Comparison of ENCODE assay signal across 8 cellular contexts in the genomic region with DNA sequence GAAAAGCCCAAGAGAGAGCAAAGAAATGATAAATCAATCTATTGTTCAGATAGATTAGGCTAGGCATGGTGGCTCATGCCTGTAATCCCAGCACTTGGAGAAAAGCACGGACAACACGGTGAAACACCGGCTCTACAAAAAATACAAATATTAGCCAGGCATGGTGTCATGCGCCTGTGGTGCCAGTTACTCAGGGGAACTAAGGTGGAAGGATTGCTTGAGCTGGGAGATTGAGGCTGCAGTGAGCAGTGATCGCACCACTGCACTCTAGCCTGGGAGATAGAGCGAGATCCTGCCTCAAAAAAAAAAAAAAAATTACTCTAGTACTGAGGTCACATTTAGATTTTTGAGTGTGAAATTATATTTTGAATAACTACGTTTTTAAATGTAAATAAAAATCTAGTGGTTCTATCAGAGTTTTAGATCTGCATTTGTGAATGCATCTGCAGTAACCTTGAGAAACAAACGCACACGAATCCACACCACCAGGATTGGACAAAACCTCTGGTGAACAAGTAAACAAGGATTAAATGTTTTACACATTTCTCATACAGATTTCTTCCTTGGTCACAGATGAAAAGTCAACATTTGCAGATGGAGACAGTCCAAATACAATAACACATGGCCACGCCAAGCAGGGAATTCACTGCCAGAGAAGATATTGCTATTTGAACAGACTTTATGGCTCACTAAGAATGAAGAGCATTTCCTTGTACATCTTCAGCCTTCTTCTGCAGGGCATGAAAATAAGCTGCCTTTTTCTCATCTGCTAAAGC.
A peak's percentile ranks its signal among the peaks of the same experiment; 100 is the strongest.
DNase-seq lines count a peak whose midpoint lies in the region; FAIRE-seq and TF ChIP-seq lines count a peak whose summit lies in the region.
"Had no signal": no experiment of that assay in that cellular context is flagged by ENCODE, and none has a peak within 500 bp of the region (broad histone marks: within the 10 kb centered on the region; RNA-seq: fewer than 3 reads in every experiment).

No MANE protein-coding gene starts in this region.

- peak; percentile 94 for DNase-seq in EH (ENCODE audit: low read depth)
- DNase-seq in NCI-H1694 (lab: John Stamatoyannopoulos, UW), result peak; percentile 5
- DNase-seq in progenitor cell of endocrine pancreas (ENCODE audit: low spot score, unreplicated experiment), result no peak
- no peak for DNase-seq in NCI-H524 treated with DMSO at 0.1 percent for 48 hours (lab: John Stamatoyannopoulos, UW)
- DNase-seq in effector CD8-positive, alpha-beta T cell (lab: John Stamatoyannopoulos, UW), result no peak
- no peak for DNase-seq in activated T-cell treated with anti-CD3 and anti-CD28 coated beads, Interleukin-2, amount 50 U/mL, for 24 hours
- DNase-seq: activated naive CD4-positive, alpha-beta T cell treated with Interleukin-2 at 50 U/mL for 16 hours had no signal

- peak; percentile 48 for FAIRE-seq in endometrium (lab: Jason Lieb, UNC)

- H3K9me3 Mint-ChIP-seq in progenitor cell of endocrine pancreas (ENCODE audit: low read depth), result peaks cover 14% of the 10 kb centered on the region
- H3K9me3 Mint-ChIP-seq in activated T-cell treated with anti-CD3 and anti-CD28 coated beads, Interleukin-2, amount 50 U/mL, for 24 hours, result peaks cover 2% of the 10 kb centered on the region

- H3K36me3 Mint-ChIP-seq in progenitor cell of endocrine pancreas (ENCODE audit: insufficient read depth), result peaks cover 1% of the 10 kb centered on the region
- no peaks in the 10 kb centered on the region for H3K36me3 Mint-ChIP-seq in activated T-cell treated with anti-CD3 and anti-CD28 coated beads, Interleukin-2, amount 50 U/mL, for 24 hours (ENCODE audit: low read depth)

- H3K27me3 Mint-ChIP-seq in progenitor cell of endocrine pancreas, result no peaks in the 10 kb centered on the region
- no peaks in the 10 kb centered on the region for H3K27me3 Mint-ChIP-seq in activated T-cell treated with anti-CD3 and anti-CD28 coated beads, Interleukin-2, amount 50 U/mL, for 24 hours

- no peak overlapping the region for H3K4me3 Mint-ChIP-seq in progenitor cell of endocrine pancreas (ENCODE audit: low read depth)
- no peak overlapping the region for H3K4me3 Mint-ChIP-seq in activated T-cell treated with anti-CD3 and anti-CD28 coated beads, Interleukin-2, amount 50 U/mL, for 24 hours

- no peak for TF ChIP-seq CTCF in progenitor cell of endocrine pancreas (IDR thresholded peaks at IDR 0.05; ENCODE audit: unreplicated experiment)

- peaks cover 19% of the 10 kb centered on the region for H3K4me1 Mint-ChIP-seq in progenitor cell of endocrine pancreas (ENCODE audit: low read depth)
- no peaks in the 10 kb centered on the region for H3K4me1 Mint-ChIP-seq in activated T-cell treated with anti-CD3 and anti-CD28 coated beads, Interleukin-2, amount 50 U/mL, for 24 hours (ENCODE audit: low read depth)

- peak overlapping the region; percentile 43 for H3K27ac Mint-ChIP-seq in progenitor cell of endocrine pancreas
- H3K27ac Mint-ChIP-seq in activated T-cell treated with anti-CD3 and anti-CD28 coated beads, Interleukin-2, amount 50 U/mL, for 24 hours, result no peak overlapping the region

Comparison
In these comparisons a context has a peak if more than half of its experiments do, and no peak if none do; other contexts are left out.
1. DNase-seq: peak in EH (single experiment) and NCI-H1694 (single experiment); none in progenitor cell of endocrine pancreas (single experiment), NCI-H524 treated with DMSO at 0.1 percent for 48 hours (single experiment), effector CD8-positive, alpha-beta T cell (single experiment) and activated T-cell treated with anti-CD3 and anti-CD28 coated beads, Interleukin-2, amount 50 U/mL, for 24 hours (single experiment).